8 cellular contexts compared by ENCODE assay signal in the genomic region with DNA sequence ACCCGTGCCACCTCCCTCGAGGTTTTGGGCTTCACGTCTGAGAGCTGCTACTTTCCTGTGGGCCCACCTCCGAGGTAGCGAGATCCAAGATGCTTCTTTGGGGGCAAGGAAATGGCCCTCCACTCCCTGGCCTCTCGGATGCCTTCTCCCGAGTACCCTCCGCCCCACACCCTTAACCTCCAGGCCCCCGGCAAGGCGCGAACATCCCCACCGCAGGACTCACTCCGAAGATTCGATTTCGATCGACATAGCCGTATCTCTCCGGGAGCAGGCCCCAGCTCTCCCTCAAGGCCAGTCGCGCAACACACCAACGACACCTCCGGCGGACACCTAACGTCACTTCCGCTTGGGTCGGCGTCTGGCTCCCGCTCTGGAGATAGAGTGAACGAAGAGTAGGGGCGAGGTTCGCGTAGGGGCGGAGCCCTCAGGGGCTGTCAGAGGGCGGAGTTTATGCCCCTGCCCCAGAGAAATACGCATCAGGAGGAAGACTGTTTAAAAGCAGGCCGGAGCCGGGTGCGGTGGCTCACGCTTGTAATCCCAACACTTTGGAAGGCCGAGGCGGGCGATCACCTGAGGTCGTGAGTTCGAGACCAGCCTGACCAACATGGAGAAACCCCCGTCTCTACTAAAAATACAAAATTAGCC. TPM values are rescaled to one million over a fixed set of nuclear protein-coding genes. Genes with fewer than 3 reads are reported as not detected.
A peak's percentile ranks its signal among the peaks of the same experiment; 100 is the strongest.
DNase-seq lines count a peak whose midpoint lies in the region; ATAC-seq, FAIRE-seq and TF ChIP-seq lines count a peak whose summit lies in the region.

A gene (minus strand): TSS at position 315 of the 645 bp plus-strand sequence. CDS start 66 bp downstream, at position 249.

- peak within 1 kb of the TSS; percentile 81 for H3K4me3 Mint-ChIP-seq in Calu3 (ENCODE audit: low read depth, unreplicated experiment)

- no peaks in the 10 kb centered on the region for H3K9me2 ChIP-seq in OCI-LY1 (ENCODE audit: low read depth, low read length)

- H3K4me2 ChIP-seq in OCI-LY1 (ENCODE audit: low read length): peak within 1 kb of the TSS; percentile 100

- TF ChIP-seq CTCF in Calu3 (IDR thresholded peaks at IDR 0.05; ENCODE audit: unreplicated experiment) (no peak), OCI-LY1 (IDR thresholded peaks at IDR 0.05; ENCODE audit: low read length) (no peak)

- 0 out of 2 replicates have a peak within 1 kb of the TSS, but pooled peaks have one; percentile 54 for H2AFZ ChIP-seq in OCI-LY1 (ENCODE audit: low read length)

- H3K27ac Mint-ChIP-seq in Calu3 (ENCODE audit: unreplicated experiment): peak within 1 kb of the TSS; percentile 97

- intact Hi-C loops in Calu3 (cut with micrococcal nuclease; ENCODE audit: unreplicated experiment): no loop called here

- peak within 1 kb of the TSS; percentile 63 for H3K27ac ChIP-seq in HUES64 (ENCODE audit: low read depth, low read length)
- H3K27ac ChIP-seq in OCI-LY1 (ENCODE audit: low read depth, low read length, poor library complexity, severe bottlenecking): peak within 1 kb of the TSS; percentile 55
- H3K27ac ChIP-seq in mesodermal cell (ENCODE audit: low read depth, low read length, severe bottlenecking): peak within 1 kb of the TSS; percentile 92

- H3K9me3 Mint-ChIP-seq in Calu3 (ENCODE audit: low read depth, unreplicated experiment): no peaks in the 10 kb centered on the region

- peak; percentile 93 for FAIRE-seq in endometrium (lab: Jason Lieb, UNC)

- no TSS peak for BruUV-seq in Calu3 (replicated peaks; lab: Mats Ljungman, UMichigan)

- H3K36me3 Mint-ChIP-seq in Calu3 (ENCODE audit: insufficient read depth, unreplicated experiment): peaks cover 35% of the 10 kb centered on the region

- no peaks in the 10 kb centered on the region for H3K9me3 ChIP-seq in HUES64 (ENCODE audit: insufficient read depth, low read depth, low read length)
- no peaks in the 10 kb centered on the region for H3K9me3 ChIP-seq in OCI-LY1 (ENCODE audit: low read length)
- no peaks in the 10 kb centered on the region for H3K9me3 ChIP-seq in mesodermal cell (ENCODE audit: control insufficient read depth, low read length)

- H3K9ac ChIP-seq in HUES64 (ENCODE audit: low read depth, low read length) (peak within 1 kb of the TSS; percentile 93), OCI-LY1 (ENCODE audit: low read length) (peak within 1 kb of the TSS; percentile 97)

- peaks cover 7% of the 10 kb centered on the region for H3K4me1 Mint-ChIP-seq in Calu3 (ENCODE audit: low read depth, unreplicated experiment)

- H3K27me3 ChIP-seq in HUES64 (ENCODE audit: insufficient read depth, low read length): no peaks in the 10 kb centered on the region
- H3K27me3 ChIP-seq in OCI-LY1 (ENCODE audit: insufficient read depth, low read length): no peaks in the 10 kb centered on the region

- H3K4me3 ChIP-seq in HUES64 (ENCODE audit: low read length) (peak within 1 kb of the TSS; percentile 93), OCI-LY1 (ENCODE audit: low read depth, low read length, poor library complexity, severe bottlenecking) (peak within 1 kb of the TSS; percentile 97), mesodermal cell (ENCODE audit: extremely low read depth, insufficient read depth, low read length, poor library complexity, severe bottlenecking) (peak within 1 kb of the TSS; percentile 92)

- H3K36me3 ChIP-seq in HUES64 (ENCODE audit: insufficient read depth, low read length) (peaks cover 27% of the 10 kb centered on the region), OCI-LY1 (ENCODE audit: insufficient read depth, low read length) (peaks cover 30% of the 10 kb centered on the region), mesodermal cell (ENCODE audit: control insufficient read depth, insufficient read depth, low read length) (peaks cover 28% of the 10 kb centered on the region)

- H4K20me1 ChIP-seq in OCI-LY1 (ENCODE audit: insufficient read depth, low read length): no peaks in the 10 kb centered on the region

- DNase-seq in Calu3: peak; percentile 91
- peak; percentile 94 for DNase-seq in activated CD8-positive, alpha-beta memory T cell treated with anti-CD3 and anti-CD28 coated beads, Interleukin-2, amount 50 U/mL, for 4 hours
- peak; percentile 87 to 93 for DNase-seq in stimulated activated CD8-positive, alpha-beta memory T cell treated with anti-CD3 and anti-CD28 coated beads, Interleukin-15, amount 100 ng/mL, for 4 hours (ENCODE audit: low read depth in 2 of 2)

- H3F3A ChIP-seq in OCI-LY1 (ENCODE audit: insufficient read depth, low read length): no peaks in the 10 kb centered on the region

- CTCF ChIA-PET in Calu3 (lab: Charles Lee): interaction anchor here (0.6 kb wide), 1 partner anchor 231 kb away, joined by 6 read pairs; no protein-coding TSS in a partner anchor

- no peaks in the 10 kb centered on the region for H3K27me3 Mint-ChIP-seq in Calu3 (ENCODE audit: unreplicated experiment)

- H3K79me2 ChIP-seq in OCI-LY1 (ENCODE audit: insufficient read depth, low read length): peaks cover 12% of the 10 kb centered on the region

- H3K4me1 ChIP-seq in HUES64 (ENCODE audit: insufficient read depth, low read length): peaks cover 10% of the 10 kb centered on the region; the same call in 1 of the 2 replicates
- peaks cover 27% of the 10 kb centered on the region for H3K4me1 ChIP-seq in OCI-LY1 (ENCODE audit: insufficient read depth, low read length, severe bottlenecking)
- H3K4me1 ChIP-seq in mesodermal cell (ENCODE audit: control insufficient read depth, insufficient read depth, low read length, poor library complexity, severe bottlenecking): peaks cover 9% of the 10 kb centered on the region

- ATAC-seq in GM21447 (IDR thresholded peaks at IDR 0.05; ENCODE audit: unreplicated experiment): peak; percentile 98

- under 1% methylated on average over 45 of the region's 45 CpGs for WGBS in HUES64
- WGBS in mesodermal cell (ENCODE audit: insufficient coverage in 2 of 2), 2 experiments: 0 to 1% methylated on average over 40 of the region's 45 CpGs

RNA-seq across cellular contexts. Expression of the gene that starts here (rescaled TPM):
- total RNA-seq in Calu3 (2022): 12.3 and 13.4 TPM in 2 replicates
- polyA plus RNA-seq in HUES64 (2013, experiment 1 of 2): 16.6 TPM
- polyA plus RNA-seq in HUES64 (2013, experiment 2 of 2): 16.2 TPM
- polyA plus RNA-seq in mesodermal cell (2013, experiment 1 of 2): 18.4 TPM
- 18.7 TPM for polyA plus RNA-seq in mesodermal cell (2013, experiment 2 of 2)

Comparison
In these comparisons a context has a peak if more than half of its experiments do, and no peak if none do; other contexts are left out.
1. Peak in every context shown above with its lines: DNase-seq, ATAC-seq, H3K4me3 ChIP-seq and H3K27ac ChIP-seq.